ENCODE assay signal across 8 cellular contexts in the genomic region with DNA sequence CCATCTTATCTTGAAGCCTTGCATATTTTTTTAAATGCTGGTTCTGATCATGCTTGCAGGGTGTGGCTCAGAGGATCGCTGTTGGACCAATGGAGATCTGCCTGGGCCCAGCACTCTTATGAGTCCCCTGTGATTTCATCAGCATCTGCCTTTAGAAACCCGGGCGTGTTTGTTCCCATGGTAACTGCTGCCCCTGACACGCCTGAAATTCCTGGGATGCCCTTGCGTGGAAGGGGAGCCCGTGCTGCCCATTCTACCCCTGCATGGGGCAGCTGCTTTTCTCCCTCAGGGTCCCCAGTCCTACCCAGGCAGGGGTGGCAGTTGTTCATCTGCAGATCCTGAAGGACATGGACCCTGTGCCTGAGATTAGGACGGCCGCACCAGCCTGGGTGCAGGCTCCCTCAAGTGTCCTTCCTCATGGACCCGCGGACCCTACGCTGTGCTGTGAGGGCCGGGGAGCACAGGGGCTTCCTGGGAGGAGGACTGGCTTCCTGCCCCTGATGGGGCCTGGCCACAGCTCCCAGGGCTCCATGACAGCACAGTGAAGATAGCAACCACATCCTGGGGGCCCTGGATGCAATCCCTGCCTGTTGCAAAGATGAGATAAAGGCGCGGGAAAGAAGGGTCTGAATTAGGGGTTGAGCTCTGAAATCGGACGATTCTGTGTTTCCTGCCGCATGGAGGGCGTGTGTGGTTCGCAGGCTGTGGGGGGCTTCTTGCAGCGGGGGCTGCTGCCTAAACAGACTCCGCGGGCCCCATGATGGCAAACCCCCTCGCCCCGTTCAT.
A peak's percentile ranks its signal among the peaks of the same experiment; 100 is the strongest.
DNase-seq lines count a peak whose midpoint lies in the region; ATAC-seq and TF ChIP-seq lines count a peak whose summit lies in the region.

No MANE protein-coding gene starts in this region.

- ATAC-seq in HG02623 (IDR thresholded peaks at IDR 0.05; ENCODE audit: unreplicated experiment) (no peak), HG03159 (IDR thresholded peaks at IDR 0.05; ENCODE audit: unreplicated experiment) (no peak)

- H3K9me3 ChIP-seq in muscle layer of duodenum (ENCODE audit: control insufficient read depth in 1 of 2, low read length in 2 of 2) = no peaks in the 10 kb centered on the region

- peak overlapping the region; percentile 9; the same call in 1 of the 2 replicates for H3K4me3 ChIP-seq in GM08714 (ENCODE audit: low read length)
- H3K4me3 ChIP-seq in dorsolateral prefrontal cortex = peak overlapping the region; percentile 41 to 77 (median 62)
- H3K4me3 ChIP-seq in muscle layer of duodenum (ENCODE audit: low read depth in 1 of 2, low read length in 2 of 2) = peak overlapping the region; percentile 46 to 62

- TF ChIP-seq CTCF in dorsolateral prefrontal cortex (IDR thresholded peaks at IDR 0.05 in 54 of 56, conservative IDR thresholded peaks at IDR 0.05 in 2 of 56; ENCODE audit: low read depth in 1 of 56, partially characterized antibody in 56 of 56) = no peak

- H3K27ac ChIP-seq in dorsolateral prefrontal cortex (peak overlapping the region in 58 of 59 donors; percentile 39 to 94 (median 81)), muscle layer of duodenum (ENCODE audit: low read length) (no peak overlapping the region)

- H3K4me1 ChIP-seq in muscle layer of duodenum (ENCODE audit: control insufficient read depth in 1 of 2, insufficient read depth in 2 of 2, low read length in 2 of 2) = peaks cover 0 to 13% of the 10 kb centered on the region in 2 donors

- H3K36me3 ChIP-seq in muscle layer of duodenum (ENCODE audit: control insufficient read depth in 1 of 2, insufficient read depth in 2 of 2, low read length in 2 of 2) = no peaks in the 10 kb centered on the region

- intact Hi-C loops in dorsolateral prefrontal cortex (cut with DNase I) = loop anchor here in 1 of 2 donors (10.0 kb wide), 1 partner anchor 232 kb away; no protein-coding TSS in a partner anchor

- DNase-seq in NCI-H748 (lab: John Stamatoyannopoulos, UW; ENCODE audit: unreplicated experiment) (peak; percentile 76), dorsolateral prefrontal cortex (peak in 4 of 10 donors; percentile 50 to 81 (median 70)), GF-D8 (lab: John Stamatoyannopoulos, UW) (no peak), COR-L47 (lab: John Stamatoyannopoulos, UW) (no peak)

- no peaks in the 10 kb centered on the region for H3K27me3 ChIP-seq in dorsolateral prefrontal cortex
- H3K27me3 ChIP-seq in muscle layer of duodenum (ENCODE audit: low read depth, low read length) = no peaks in the 10 kb centered on the region

Comparison
In these comparisons a context has a peak if more than half of its experiments do, and no peak if none do; other contexts are left out.
1. H3K4me3 ChIP-seq: peak in every context shown above with its lines; median percentile 62 in dorsolateral prefrontal cortex; 54 in muscle layer of duodenum; 9 in GM08714.